In genomic region chrX:5537098-5537497, GRCh38 we compare ENCODE assay signal across 10 cellular contexts.
"Had no signal": no experiment of that assay in that cellular context is flagged by ENCODE, and none has a peak within 500 bp of the region (broad histone marks: within the 10 kb centered on the region; RNA-seq: fewer than 3 reads in every experiment).

No MANE protein-coding gene starts in this region.

- H3K27ac ChIP-seq: GM23248, HL-60 had no signal

- DNase-seq: GM23248, GOT3, H9, HCEC 1CT, HFFc6, IMR-90, KG1 had no signal

- ATAC-seq: K562 had no signal

- H3K9ac ChIP-seq: GM23248 had no signal

- H2AFZ ChIP-seq: GM23248 had no signal

- FAIRE-seq: H54, K562 had no signal

- H3K4me3 ChIP-seq: GM23248, K562 had no signal
